ENCODE assay signal across 20 cellular contexts in genomic region chr6:20632696-20633095, GRCh38.
"Had no signal": no experiment of that assay in that cellular context is flagged by ENCODE, and none has a peak within 500 bp of the region (broad histone marks: within the 10 kb centered on the region; RNA-seq: fewer than 3 reads in every experiment).

No MANE protein-coding gene starts in this region.

- ATAC-seq: left cardiac atrium had no signal

- H3K4me3 Mint-ChIP-seq: activated naive CD8-positive, alpha-beta T cell; immature natural killer cell; naive B cell had no signal

- H3K36me3 ChIP-seq: breast epithelium, esophagus squamous epithelium, neutrophil, right atrium auricular region, transverse colon had no signal

- H3K27me3 Mint-ChIP-seq: activated naive CD8-positive, alpha-beta T cell; naive B cell had no signal

- H3K27ac ChIP-seq: breast epithelium, dorsolateral prefrontal cortex, esophagus squamous epithelium, neutrophil, right atrium auricular region, transverse colon, WERI-Rb-1 had no signal

- H3K4me1 ChIP-seq: breast epithelium, transverse colon had no signal

- DNase-seq: activated CD4-positive, alpha-beta T cell treated with anti-CD3 and anti-CD28 coated beads for 48 hours; activated CD8-positive, alpha-beta memory T cell treated with anti-CD3 and anti-CD28 coated beads for 24 hours; anterior cingulate cortex; dorsolateral prefrontal cortex; esophagus squamous epithelium; foreskin fibroblast; glutamatergic neuron; immature natural killer cell; left cardiac atrium; midbrain; naive B cell; posterior cingulate gyrus; small intestine; transverse colon; WERI-Rb-1 had no signal

- H3K4me3 ChIP-seq: breast epithelium, dorsolateral prefrontal cortex, esophagus squamous epithelium, lung, right atrium auricular region, transverse colon had no signal

- H3K9me3 ChIP-seq: breast epithelium, esophagus squamous epithelium, neutrophil, right atrium auricular region, transverse colon had no signal

- H3K27me3 ChIP-seq: breast epithelium, dorsolateral prefrontal cortex, esophagus squamous epithelium, neutrophil, right atrium auricular region, transverse colon had no signal

- H3K9me3 Mint-ChIP-seq: immature natural killer cell had no signal

- H3K27ac Mint-ChIP-seq: activated naive CD8-positive, alpha-beta T cell; naive B cell had no signal
